Comparison of ENCODE assay signal across 22 cellular contexts in genomic region chrX:139091878-139092277, GRCh38.
DNase-seq lines count a peak whose midpoint lies in the region; ATAC-seq, FAIRE-seq and TF ChIP-seq lines count a peak whose summit lies in the region.
"Had no signal": no experiment of that assay in that cellular context is flagged by ENCODE, and none has a peak within 500 bp of the region (broad histone marks: within the 10 kb centered on the region; RNA-seq: fewer than 3 reads in every experiment).

No MANE protein-coding gene starts in this region.

- H3K36me3 ChIP-seq in bronchial epithelial cell (ENCODE audit: control insufficient read depth, insufficient read depth, low read length): no peaks in the 10 kb centered on the region
- H3K36me3 ChIP-seq: BE2C; BLaER1 treated with 17β-estradiol and CSF1 and Interleukin-3, amounts not matched to agents 10 nM and 100 nM had no signal

- TF ChIP-seq CTCF in bronchial epithelial cell (IDR thresholded peaks at IDR 0.05; ENCODE audit: insufficient read depth, low read length, severe bottlenecking): no peak

- H3K27me3 ChIP-seq in bronchial epithelial cell (ENCODE audit: control insufficient read depth, insufficient read depth, low read length): no peaks in the 10 kb centered on the region
- H3K27me3 ChIP-seq: BE2C had no signal

- FAIRE-seq in bronchial epithelial cell (lab: Jason Lieb, UNC) (no peak), HTR-8/SVneo (lab: Jason Lieb, UNC) (no peak)
- FAIRE-seq: A204.1, GM12878, GM19239 had no signal

- H3K4me3 ChIP-seq in bronchial epithelial cell (ENCODE audit: low read depth, low read length): no peak overlapping the region
- H3K4me3 ChIP-seq: BLaER1 treated with 17β-estradiol and CSF1 and Interleukin-3, amounts not matched to agents 10 nM and 100 nM; GM12878 had no signal

- DNase-seq in AG20443 (ENCODE audit: low spot score) (peak; percentile 3), HT1080 (ENCODE audit: low read depth) (peak; percentile 1), bronchial epithelial cell (ENCODE audit: low read depth) (peak; percentile 35), superior temporal gyrus (ENCODE audit: extremely low spot score) (no peak), HTR-8/SVneo (ENCODE audit: insufficient read length, low spot score) (no peak)
- DNase-seq: AML-193; BE2C; Calu3; CD4-positive, alpha-beta memory T cell; COR-L47; DMS153; DMS79; EL; GDM1; GOT3; H7; HCEC 1CT had no signal

- no peak for ATAC-seq in GM19397 (IDR thresholded peaks at IDR 0.05; ENCODE audit: unreplicated experiment)
- ATAC-seq: GM12878 had no signal

Comparison
In these comparisons a context has a peak if more than half of its experiments do, and no peak if none do; other contexts are left out.
1. DNase-seq: peak in AG20443 (single experiment), HT1080 (single experiment) and bronchial epithelial cell (single experiment); none in superior temporal gyrus (single experiment) and HTR-8/SVneo (single experiment).